Comparison of ENCODE assay signal across 1 cellular context in the genomic region with DNA sequence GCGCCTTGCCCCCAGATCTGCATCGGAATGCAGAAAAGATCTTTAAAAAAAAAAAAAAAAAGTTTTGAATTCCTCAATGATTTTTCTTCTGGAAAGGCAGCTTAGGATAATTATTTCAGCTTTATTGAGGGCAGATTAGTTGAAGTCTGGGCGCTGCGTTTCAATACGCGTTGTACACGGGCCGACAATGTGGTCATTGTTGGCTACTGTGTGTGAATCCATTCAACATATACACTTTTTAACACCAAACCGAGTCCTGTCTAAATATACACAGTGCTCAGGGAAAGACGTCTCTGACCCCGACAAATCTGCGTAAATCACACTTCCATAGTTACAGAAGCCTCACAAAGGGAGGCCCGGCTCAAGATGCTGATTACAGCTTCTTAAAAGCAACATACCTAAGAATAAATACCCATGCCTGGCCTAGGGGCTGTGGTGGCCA.
TF ChIP-seq lines count a peak whose summit lies in the region.

No MANE protein-coding gene starts in this region.

TF ChIP-seq in WTC11, 78 proteins besides CTCF, POLR2A, EP300 and RAD21 (continued from another document):
- TF ChIP-seq, protein P1, sequence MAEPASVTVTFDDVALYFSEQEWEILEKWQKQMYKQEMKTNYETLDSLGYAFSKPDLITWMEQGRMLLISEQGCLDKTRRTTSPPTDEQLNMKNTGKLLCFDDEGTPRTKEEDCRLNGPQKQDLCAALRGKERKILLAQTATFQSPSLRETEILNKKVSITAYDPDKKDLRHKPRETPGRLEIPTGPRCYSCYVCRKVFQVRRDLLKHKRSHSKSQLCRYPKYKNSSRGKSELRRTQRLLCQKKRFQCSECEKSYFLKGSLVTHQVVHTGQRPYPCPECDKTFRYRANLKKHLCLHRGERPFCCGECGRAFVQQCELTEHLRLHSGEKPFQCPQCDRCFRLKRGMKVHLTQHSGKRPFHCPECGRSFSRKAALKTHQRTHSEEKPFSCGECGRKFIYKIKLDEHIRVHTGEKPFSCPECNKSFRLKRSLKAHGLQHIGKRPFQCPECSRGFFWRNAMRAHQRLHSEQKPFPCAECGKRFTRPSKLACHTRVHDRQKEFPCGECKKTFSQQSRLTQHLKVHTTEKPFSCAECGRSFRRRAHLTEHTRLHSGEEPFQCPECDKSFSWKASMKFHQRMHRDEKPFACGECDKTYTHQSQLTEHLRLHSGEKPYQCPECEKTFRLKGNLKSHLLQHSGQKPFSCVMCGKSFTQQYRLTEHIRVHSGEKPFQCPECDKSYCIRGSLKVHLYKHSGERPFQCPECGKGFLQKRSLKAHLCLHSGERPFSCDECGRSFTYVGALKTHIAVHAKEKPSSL (CRISPR knock-in tag; conservative IDR thresholded peaks at IDR 0.05) = no peak
- TF ChIP-seq AFF4 (CRISPR knock-in tag; IDR thresholded peaks at IDR 0.05; ENCODE audit: borderline replicate concordance) (no peak), SMAD3 (CRISPR knock-in tag; IDR thresholded peaks at IDR 0.05; ENCODE audit: borderline replicate concordance) (no peak), CREM (CRISPR knock-in tag; IDR thresholded peaks at IDR 0.05) (no peak)
- TF ChIP-seq, protein P2, sequence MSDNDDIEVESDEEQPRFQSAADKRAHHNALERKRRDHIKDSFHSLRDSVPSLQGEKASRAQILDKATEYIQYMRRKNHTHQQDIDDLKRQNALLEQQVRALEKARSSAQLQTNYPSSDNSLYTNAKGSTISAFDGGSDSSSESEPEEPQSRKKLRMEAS (CRISPR knock-in tag; IDR thresholded peaks at IDR 0.05) = no peak
- TF ChIP-seq, protein P3, sequence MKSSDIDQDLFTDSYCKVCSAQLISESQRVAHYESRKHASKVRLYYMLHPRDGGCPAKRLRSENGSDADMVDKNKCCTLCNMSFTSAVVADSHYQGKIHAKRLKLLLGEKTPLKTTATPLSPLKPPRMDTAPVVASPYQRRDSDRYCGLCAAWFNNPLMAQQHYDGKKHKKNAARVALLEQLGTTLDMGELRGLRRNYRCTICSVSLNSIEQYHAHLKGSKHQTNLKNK (CRISPR knock-in tag; IDR thresholded peaks at IDR 0.05) = no peak
